In the genomic region with DNA sequence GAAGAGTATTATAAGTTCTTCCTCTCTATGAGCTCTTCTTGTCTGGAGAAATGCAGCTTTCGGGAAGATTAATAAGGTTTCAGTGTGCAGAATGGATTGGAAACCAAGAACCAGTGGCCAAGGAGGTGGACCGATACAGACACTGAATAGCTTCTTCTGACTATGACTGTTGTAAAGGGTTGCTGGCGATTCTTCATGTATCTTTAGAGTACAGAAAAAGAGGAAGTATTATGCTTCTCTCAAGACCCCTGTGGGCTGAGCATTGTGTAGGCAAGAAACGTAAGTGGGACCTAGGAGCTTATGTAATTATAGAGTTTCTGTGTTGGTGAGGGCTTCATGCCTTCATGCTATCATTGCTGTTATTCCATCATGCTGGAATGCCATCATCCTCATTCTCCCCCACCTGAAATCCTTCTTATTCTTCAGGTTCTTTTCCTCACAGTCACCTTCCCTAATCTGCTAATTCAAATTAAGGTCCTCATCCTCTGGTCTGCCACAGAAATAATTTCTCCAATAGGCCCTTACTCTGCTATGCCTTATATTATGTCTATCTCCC, we compare ENCODE assay signal across 10 cellular contexts.
A peak's percentile ranks its signal among the peaks of the same experiment; 100 is the strongest.
DNase-seq lines count a peak whose midpoint lies in the region; ATAC-seq and TF ChIP-seq lines count a peak whose summit lies in the region.
"Had no signal": no experiment of that assay in that cellular context is flagged by ENCODE, and none has a peak within 500 bp of the region (broad histone marks: within the 10 kb centered on the region; RNA-seq: fewer than 3 reads in every experiment).

No MANE protein-coding gene starts in this region.

- no peak overlapping the region for H3K27ac ChIP-seq in neural progenitor cell
- H3K27ac ChIP-seq: HL-60 had no signal

- no peaks in the 10 kb centered on the region for H3K9me3 Mint-ChIP-seq in activated T-helper 17 cell treated with anti-CD3 and anti-CD28 coated beads, Interleukin-2, amount 50 U/mL, for 72 hours
- no peaks in the 10 kb centered on the region for H3K9me3 Mint-ChIP-seq in neural progenitor cell
- H3K9me3 Mint-ChIP-seq in T-cell = no peaks in the 10 kb centered on the region

- CTCF ChIA-PET in T-cell (lab: Charles Lee) = no interaction called here

- H3K36me3 Mint-ChIP-seq in activated T-helper 17 cell treated with anti-CD3 and anti-CD28 coated beads, Interleukin-2, amount 50 U/mL, for 72 hours (ENCODE audit: low read depth) = no peaks in the 10 kb centered on the region
- no peaks in the 10 kb centered on the region for H3K36me3 Mint-ChIP-seq in neural progenitor cell
- H3K36me3 Mint-ChIP-seq in T-cell = no peaks in the 10 kb centered on the region

- H3K4me1 ChIP-seq in neural progenitor cell = no peaks in the 10 kb centered on the region

- H3K4me2 ChIP-seq in neural progenitor cell = no peak overlapping the region

- H3K79me2 ChIP-seq in neural progenitor cell (ENCODE audit: low read depth) = no peaks in the 10 kb centered on the region

- H3K9ac ChIP-seq in neural progenitor cell = no peak overlapping the region

- ATAC-seq in GM18909 (IDR thresholded peaks at IDR 0.05; ENCODE audit: poor library complexity, unreplicated experiment) (peak; percentile 83), GM21619 (IDR thresholded peaks at IDR 0.05; ENCODE audit: unreplicated experiment) (peak; percentile 86), HG03354 (IDR thresholded peaks at IDR 0.05; ENCODE audit: poor library complexity, severe bottlenecking, unreplicated experiment) (peak; percentile 71), T-cell (replicated peaks in 1 of 4) (no peak)
- ATAC-seq in activated T-helper 17 cell treated with anti-CD3 and anti-CD28 coated beads, Interleukin-2, amount 50 U/mL, for 72 hours (replicated peaks) = no peak

- H3F3A ChIP-seq in neural progenitor cell (ENCODE audit: low read depth) = no peaks in the 10 kb centered on the region

- H3K4me3 ChIP-seq in neural progenitor cell = no peak overlapping the region

- DNase-seq in neural progenitor cell (ENCODE audit: low spot score) = no peak
- DNase-seq in GOT3 (lab: John Stamatoyannopoulos, UW) = no peak
- DNase-seq in T-cell = no peak
- DNase-seq: activated T-cell treated with anti-CD3 and anti-CD28 coated beads for 4 hours, NCI-H1930 had no signal

- peaks cover 5% of the 10 kb centered on the region for H3K27me3 Mint-ChIP-seq in activated T-helper 17 cell treated with anti-CD3 and anti-CD28 coated beads, Interleukin-2, amount 50 U/mL, for 72 hours
- H3K27me3 Mint-ChIP-seq in neural progenitor cell (ENCODE audit: insufficient read depth, low read depth) (peaks cover 3% of the 10 kb centered on the region), T-cell (peaks cover 1 to 10% of the 10 kb centered on the region in 2 donors)

- H3K4me3 Mint-ChIP-seq in activated T-helper 17 cell treated with anti-CD3 and anti-CD28 coated beads, Interleukin-2, amount 50 U/mL, for 72 hours = peak overlapping the region; percentile 63
- H3K4me3 Mint-ChIP-seq in neural progenitor cell (no peak overlapping the region), T-cell (no peak overlapping the region)

- no peaks in the 10 kb centered on the region for H4K20me1 ChIP-seq in neural progenitor cell (ENCODE audit: low read depth)

- H3K9me3 ChIP-seq in neural progenitor cell (ENCODE audit: low read depth) = no peaks in the 10 kb centered on the region

- POLR2A ChIA-PET in T-cell (lab: Charles Lee) = interaction anchor here in 1 of 2 donors (0.7 kb wide), 1 partner anchor 37 kb away, joined by 3 read pairs; no protein-coding TSS in a partner anchor

- no peak for TF ChIP-seq CTCF in neural progenitor cell (IDR thresholded peaks at IDR 0.05)

- no peaks in the 10 kb centered on the region for H3K36me3 ChIP-seq in neural progenitor cell

- H3K27me3 ChIP-seq in neural progenitor cell = no peaks in the 10 kb centered on the region

- H3K27ac Mint-ChIP-seq in activated T-helper 17 cell treated with anti-CD3 and anti-CD28 coated beads, Interleukin-2, amount 50 U/mL, for 72 hours = peak overlapping the region; percentile 90
- H3K27ac Mint-ChIP-seq in neural progenitor cell (no peak overlapping the region), T-cell (no peak overlapping the region)

- H2AFZ ChIP-seq in neural progenitor cell (replicated peaks) = no peak overlapping the region

- peaks cover 18% of the 10 kb centered on the region for H3K4me1 Mint-ChIP-seq in activated T-helper 17 cell treated with anti-CD3 and anti-CD28 coated beads, Interleukin-2, amount 50 U/mL, for 72 hours
- H3K4me1 Mint-ChIP-seq in neural progenitor cell = peaks cover 3% of the 10 kb centered on the region
- peaks cover 0 to 3% (median 0%) of the 10 kb centered on the region in 3 donors for H3K4me1 Mint-ChIP-seq in T-cell

Comparison
In these comparisons a context has a peak if more than half of its experiments do, and no peak if none do; other contexts are left out.
1. ATAC-seq: peak in GM18909 (single experiment), GM21619 (single experiment) and HG03354 (single experiment); none in activated T-helper 17 cell treated with anti-CD3 and anti-CD28 coated beads, Interleukin-2, amount 50 U/mL, for 72 hours (single experiment) and T-cell (0 of 4).